ENCODE assay signal across 1 cellular context in the genomic region with DNA sequence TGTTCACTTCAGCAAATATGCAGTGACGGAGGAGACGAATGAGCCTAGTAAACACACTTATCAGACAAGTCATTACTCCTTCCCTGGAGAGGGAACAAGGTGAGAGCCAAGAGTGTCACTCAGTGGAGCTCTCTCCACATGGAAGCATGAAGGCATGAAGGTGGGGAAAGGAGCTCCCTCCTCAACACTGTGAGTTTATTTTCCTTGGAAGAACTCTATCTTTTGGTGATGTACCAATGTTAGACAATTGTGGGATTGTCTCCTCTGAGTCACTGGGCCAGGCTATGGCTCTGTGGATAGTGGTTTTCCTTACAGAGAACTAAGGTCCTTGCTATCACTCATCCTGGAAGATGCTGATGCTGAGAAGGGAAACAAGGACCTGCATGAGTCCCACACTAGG.
TF ChIP-seq lines count a peak whose summit lies in the region.

No MANE protein-coding gene starts in this region.

TF ChIP-seq in IMR-90, 13 proteins besides CTCF, POLR2A, EP300 and RAD21 (continued from another document):
- no peak for TF ChIP-seq MAZ (IDR thresholded peaks at IDR 0.05; ENCODE audit: borderline replicate concordance, low read depth, low read length)
- no peak for TF ChIP-seq SMC3 (IDR thresholded peaks at IDR 0.05; ENCODE audit: low read depth, low read length)
- TF ChIP-seq NFE2L2 (IDR thresholded peaks at IDR 0.05; ENCODE audit: low read depth, low read length), result no peak
- no peak for TF ChIP-seq MXI1 (IDR thresholded peaks at IDR 0.05; ENCODE audit: borderline replicate concordance, low read depth, low read length)
